ENCODE assay signal across 2 cellular contexts in the genomic region with DNA sequence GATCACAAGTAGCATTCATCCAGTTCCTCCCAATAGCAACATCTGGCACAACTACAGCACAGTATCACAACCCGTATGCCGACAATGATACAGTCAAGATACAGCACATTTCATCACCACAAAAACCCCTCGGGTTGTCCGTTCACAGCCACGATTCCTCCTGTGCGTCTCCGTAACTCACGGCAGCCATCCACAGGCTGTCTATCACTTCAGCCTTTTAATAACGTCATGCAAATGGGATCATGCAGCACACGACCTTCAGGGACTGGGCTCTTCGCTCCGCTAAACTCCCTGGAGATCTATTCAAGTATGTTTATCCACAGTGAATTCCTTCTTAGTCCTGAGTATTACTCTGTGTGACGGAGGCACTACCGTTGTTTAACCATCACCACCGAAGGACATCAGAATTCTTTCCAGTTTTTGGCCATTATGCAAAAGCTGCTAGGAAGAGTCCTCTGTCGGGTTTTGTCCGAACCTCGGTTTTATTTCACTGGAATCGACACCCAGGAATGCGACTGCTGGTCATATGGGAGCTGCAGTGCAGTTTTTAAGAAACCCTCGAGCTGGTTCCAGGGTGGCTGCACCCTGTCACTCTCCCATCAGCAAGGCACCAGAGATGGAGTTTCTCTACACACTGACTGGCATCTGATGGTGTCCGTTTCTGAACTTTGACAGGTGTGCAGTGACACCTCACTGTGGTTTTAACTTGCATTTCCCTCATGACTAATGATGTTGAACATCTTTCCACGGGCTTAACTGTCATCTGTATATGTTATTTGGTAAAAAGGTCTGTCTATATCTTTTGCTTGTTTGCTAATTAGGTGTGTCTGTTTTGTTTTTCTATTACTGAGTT.
TF ChIP-seq lines count a peak whose summit lies in the region.

No MANE protein-coding gene starts in this region.

TF ChIP-seq in IMR-90, 13 proteins besides CTCF, POLR2A, EP300 and RAD21:
- TF ChIP-seq BHLHE40 (IDR thresholded peaks at IDR 0.05; ENCODE audit: low read depth, low read length), result no peak
- no peak for TF ChIP-seq RFX5 (IDR thresholded peaks at IDR 0.05; ENCODE audit: low read depth, low read length)
TF ChIP-seq in IMR-90: peak in this region for 0.

TF ChIP-seq in GM12878, 131 proteins besides CTCF, POLR2A, EP300 and RAD21:
- TF ChIP-seq, protein P1, sequence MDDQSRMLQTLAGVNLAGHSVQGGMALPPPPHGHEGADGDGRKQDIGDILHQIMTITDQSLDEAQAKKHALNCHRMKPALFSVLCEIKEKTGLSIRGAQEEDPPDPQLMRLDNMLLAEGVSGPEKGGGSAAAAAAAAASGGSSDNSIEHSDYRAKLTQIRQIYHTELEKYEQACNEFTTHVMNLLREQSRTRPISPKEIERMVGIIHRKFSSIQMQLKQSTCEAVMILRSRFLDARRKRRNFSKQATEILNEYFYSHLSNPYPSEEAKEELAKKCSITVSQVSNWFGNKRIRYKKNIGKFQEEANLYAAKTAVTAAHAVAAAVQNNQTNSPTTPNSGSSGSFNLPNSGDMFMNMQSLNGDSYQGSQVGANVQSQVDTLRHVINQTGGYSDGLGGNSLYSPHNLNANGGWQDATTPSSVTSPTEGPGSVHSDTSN (IDR thresholded peaks at IDR 0.05; ENCODE audit: insufficient replicate concordance, low read depth, low read length), result peak; percentile 18
- TF ChIP-seq TCF12 (IDR thresholded peaks at IDR 0.05; ENCODE audit: low read depth, low read length) (peak; percentile 46; the same call in 1 of the 2 replicates), SREBF2 (IDR thresholded peaks at IDR 0.05; ENCODE audit: low read length) (no peak), TCF3 (IDR thresholded peaks at IDR 0.05; ENCODE audit: borderline replicate concordance, insufficient read depth, low read depth, low read length) (0 out of 2 replicates have a peak, but pooled peaks have one; percentile 28), PML (IDR thresholded peaks at IDR 0.05; ENCODE audit: low read length) (0 out of 2 replicates have a peak, but pooled peaks have one; percentile 25), RUNX3 (IDR thresholded peaks at IDR 0.05; ENCODE audit: low read length) (peak; percentile 62)
- TF ChIP-seq, protein P2, sequence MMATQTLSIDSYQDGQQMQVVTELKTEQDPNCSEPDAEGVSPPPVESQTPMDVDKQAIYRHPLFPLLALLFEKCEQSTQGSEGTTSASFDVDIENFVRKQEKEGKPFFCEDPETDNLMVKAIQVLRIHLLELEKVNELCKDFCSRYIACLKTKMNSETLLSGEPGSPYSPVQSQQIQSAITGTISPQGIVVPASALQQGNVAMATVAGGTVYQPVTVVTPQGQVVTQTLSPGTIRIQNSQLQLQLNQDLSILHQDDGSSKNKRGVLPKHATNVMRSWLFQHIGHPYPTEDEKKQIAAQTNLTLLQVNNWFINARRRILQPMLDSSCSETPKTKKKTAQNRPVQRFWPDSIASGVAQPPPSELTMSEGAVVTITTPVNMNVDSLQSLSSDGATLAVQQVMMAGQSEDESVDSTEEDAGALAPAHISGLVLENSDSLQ (IDR thresholded peaks at IDR 0.05), result peak; percentile 74
- TF ChIP-seq, protein P3, sequence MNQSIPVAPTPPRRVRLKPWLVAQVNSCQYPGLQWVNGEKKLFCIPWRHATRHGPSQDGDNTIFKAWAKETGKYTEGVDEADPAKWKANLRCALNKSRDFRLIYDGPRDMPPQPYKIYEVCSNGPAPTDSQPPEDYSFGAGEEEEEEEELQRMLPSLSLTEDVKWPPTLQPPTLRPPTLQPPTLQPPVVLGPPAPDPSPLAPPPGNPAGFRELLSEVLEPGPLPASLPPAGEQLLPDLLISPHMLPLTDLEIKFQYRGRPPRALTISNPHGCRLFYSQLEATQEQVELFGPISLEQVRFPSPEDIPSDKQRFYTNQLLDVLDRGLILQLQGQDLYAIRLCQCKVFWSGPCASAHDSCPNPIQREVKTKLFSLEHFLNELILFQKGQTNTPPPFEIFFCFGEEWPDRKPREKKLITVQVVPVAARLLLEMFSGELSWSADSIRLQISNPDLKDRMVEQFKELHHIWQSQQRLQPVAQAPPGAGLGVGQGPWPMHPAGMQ (IDR thresholded peaks at IDR 0.05; ENCODE audit: borderline replicate concordance), result no peak
- TF ChIP-seq, protein P4, sequence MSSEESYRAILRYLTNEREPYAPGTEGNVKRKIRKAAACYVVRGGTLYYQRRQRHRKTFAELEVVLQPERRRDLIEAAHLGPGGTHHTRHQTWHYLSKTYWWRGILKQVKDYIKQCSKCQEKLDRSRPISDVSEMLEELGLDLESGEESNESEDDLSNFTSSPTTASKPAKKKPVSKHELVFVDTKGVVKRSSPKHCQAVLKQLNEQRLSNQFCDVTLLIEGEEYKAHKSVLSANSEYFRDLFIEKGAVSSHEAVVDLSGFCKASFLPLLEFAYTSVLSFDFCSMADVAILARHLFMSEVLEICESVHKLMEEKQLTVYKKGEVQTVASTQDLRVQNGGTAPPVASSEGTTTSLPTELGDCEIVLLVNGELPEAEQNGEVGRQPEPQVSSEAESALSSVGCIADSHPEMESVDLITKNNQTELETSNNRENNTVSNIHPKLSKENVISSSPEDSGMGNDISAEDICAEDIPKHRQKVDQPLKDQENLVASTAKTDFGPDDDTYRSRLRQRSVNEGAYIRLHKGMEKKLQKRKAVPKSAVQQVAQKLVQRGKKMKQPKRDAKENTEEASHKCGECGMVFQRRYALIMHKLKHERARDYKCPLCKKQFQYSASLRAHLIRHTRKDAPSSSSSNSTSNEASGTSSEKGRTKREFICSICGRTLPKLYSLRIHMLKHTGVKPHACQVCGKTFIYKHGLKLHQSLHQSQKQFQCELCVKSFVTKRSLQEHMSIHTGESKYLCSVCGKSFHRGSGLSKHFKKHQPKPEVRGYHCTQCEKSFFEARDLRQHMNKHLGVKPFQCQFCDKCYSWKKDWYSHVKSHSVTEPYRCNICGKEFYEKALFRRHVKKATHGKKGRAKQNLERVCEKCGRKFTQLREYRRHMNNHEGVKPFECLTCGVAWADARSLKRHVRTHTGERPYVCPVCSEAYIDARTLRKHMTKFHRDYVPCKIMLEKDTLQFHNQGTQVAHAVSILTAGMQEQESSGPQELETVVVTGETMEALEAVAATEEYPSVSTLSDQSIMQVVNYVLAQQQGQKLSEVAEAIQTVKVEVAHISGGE (CRISPR knock-in tag; IDR thresholded peaks at IDR 0.05), result no peak
